Comparison of ENCODE assay signal across 9 cellular contexts in genomic region chr5:149679876-149680809, GRCh38. TPM values are rescaled to one million over a fixed set of nuclear protein-coding genes. Genes with fewer than 3 reads are reported as not detected.
A peak's percentile ranks its signal among the peaks of the same experiment; 100 is the strongest.
DNase-seq lines count a peak whose midpoint lies in the region; ATAC-seq and TF ChIP-seq lines count a peak whose summit lies in the region.
"Had no signal": no experiment of that assay in that cellular context is flagged by ENCODE, and none has a peak within 500 bp of the region (broad histone marks: within the 10 kb centered on the region; RNA-seq: fewer than 3 reads in every experiment).

No MANE protein-coding gene starts in this region.

- H3K27me3 Mint-ChIP-seq in natural killer cell treated with Interleukin-12 subunit alpha and Interleukin-12 subunit beta and Interleukin-15 and Interleukin-18, amount 100 ng/mL, for 72 hours: peaks cover 33 to 38% of the 10 kb centered on the region in 2 donors

- H3K4me1 ChIP-seq in lung (ENCODE audit: control insufficient read depth in 2 of 2, insufficient read depth in 2 of 2, low read length in 2 of 2) (peaks cover 2 to 3% of the 10 kb centered on the region in 2 donors), aorta (ENCODE audit: control insufficient read depth in 1 of 2, insufficient read depth in 2 of 2, low read length in 2 of 2) (no peaks in the 10 kb centered on the region)

- no peaks in the 10 kb centered on the region for H3K36me3 Mint-ChIP-seq in natural killer cell treated with Interleukin-12 subunit alpha and Interleukin-12 subunit beta and Interleukin-15 and Interleukin-18, amount 100 ng/mL, for 72 hours
- H3K36me3 Mint-ChIP-seq: activated CD4-positive, alpha-beta memory T cell treated with anti-CD3 and anti-CD28 coated beads for 36 hours had no signal

- H3K4me3 ChIP-seq in lung (no peak overlapping the region), aorta (ENCODE audit: low read length in 2 of 2) (no peak overlapping the region)

- no peak for TF ChIP-seq RAD21 in Ishikawa (IDR thresholded peaks at IDR 0.05; ENCODE audit: low read depth)

- WGBS in lung, 2 donors: 60 to 65% methylated on average over 7 of the region's 7 CpGs
- WGBS in aorta, 2 donors: 61 to 68% methylated on average over 7 of the region's 7 CpGs

- no peaks in the 10 kb centered on the region for H3K36me3 ChIP-seq in lung (ENCODE audit: control insufficient read depth in 2 of 2, insufficient read depth in 2 of 2, low read length in 2 of 2)
- H3K36me3 ChIP-seq in aorta (ENCODE audit: control insufficient read depth in 1 of 2, insufficient read depth in 2 of 2, low read length in 1 of 2): no peaks in the 10 kb centered on the region

- ATAC-seq in GM18868 (IDR thresholded peaks at IDR 0.05; ENCODE audit: unreplicated experiment) (peak; percentile 41), HG02678 (IDR thresholded peaks at IDR 0.05; ENCODE audit: unreplicated experiment) (peak; percentile 37), lung (ENCODE audit: insufficient read depth, low FRiP score) (no peak), aorta (ENCODE audit: low FRiP score) (no peak)
- no peak for ATAC-seq in natural killer cell treated with Interleukin-12 subunit alpha and Interleukin-12 subunit beta and Interleukin-15 and Interleukin-18, amount 100 ng/mL, for 72 hours

- H3K27me3 ChIP-seq in lung (ENCODE audit: control insufficient read depth, insufficient read depth) (no peaks in the 10 kb centered on the region), aorta (ENCODE audit: control insufficient read depth in 1 of 2, insufficient read depth in 2 of 2, low read length in 1 of 2) (no peaks in the 10 kb centered on the region)

- no peak for TF ChIP-seq CTCF in lung (IDR thresholded peaks at IDR 0.05; ENCODE audit: control extremely low read depth, extremely low read depth)

- no peaks in the 10 kb centered on the region for H3K9me3 Mint-ChIP-seq in natural killer cell treated with Interleukin-12 subunit alpha and Interleukin-12 subunit beta and Interleukin-15 and Interleukin-18, amount 100 ng/mL, for 72 hours
- H3K9me3 Mint-ChIP-seq: activated CD4-positive, alpha-beta memory T cell treated with anti-CD3 and anti-CD28 coated beads for 36 hours had no signal

- DNase-seq in lung (ENCODE audit: low spot score) (no peak), NCI-H524 (lab: John Stamatoyannopoulos, UW) (no peak), NCI-H2107 (lab: John Stamatoyannopoulos, UW) (no peak), aorta (no peak)
- no peak for DNase-seq in natural killer cell treated with Interleukin-12 subunit alpha and Interleukin-12 subunit beta and Interleukin-15 and Interleukin-18, amount 100 ng/mL, for 72 hours (ENCODE audit: low spot score)
- DNase-seq: activated CD4-positive, alpha-beta memory T cell treated with anti-CD3 and anti-CD28 coated beads for 36 hours had no signal

- no peak for TF ChIP-seq EP300 in Ishikawa (IDR thresholded peaks at IDR 0.05; ENCODE audit: borderline replicate concordance)

- no peak overlapping the region for H3K4me3 Mint-ChIP-seq in natural killer cell treated with Interleukin-12 subunit alpha and Interleukin-12 subunit beta and Interleukin-15 and Interleukin-18, amount 100 ng/mL, for 72 hours
- H3K4me3 Mint-ChIP-seq: activated CD4-positive, alpha-beta memory T cell treated with anti-CD3 and anti-CD28 coated beads for 36 hours had no signal

- H3K27ac Mint-ChIP-seq in natural killer cell treated with Interleukin-12 subunit alpha and Interleukin-12 subunit beta and Interleukin-15 and Interleukin-18, amount 100 ng/mL, for 72 hours: no peak overlapping the region
- H3K27ac Mint-ChIP-seq: activated CD4-positive, alpha-beta memory T cell treated with anti-CD3 and anti-CD28 coated beads for 36 hours had no signal

- no peaks in the 10 kb centered on the region for H3K9me3 ChIP-seq in lung (ENCODE audit: control insufficient read depth in 2 of 2, insufficient read depth in 1 of 2, low read length in 1 of 2)
- H3K9me3 ChIP-seq in aorta (ENCODE audit: control insufficient read depth, low read length): no peaks in the 10 kb centered on the region

- H3K4me1 Mint-ChIP-seq in natural killer cell treated with Interleukin-12 subunit alpha and Interleukin-12 subunit beta and Interleukin-15 and Interleukin-18, amount 100 ng/mL, for 72 hours (ENCODE audit: low read depth in 2 of 2): peaks cover 0 to 2% of the 10 kb centered on the region in 2 donors

- intact Hi-C loops in aorta (cut with DNase I): no loop called here

- H3K27ac ChIP-seq in lung (ENCODE audit: low read depth in 1 of 2, low read length in 1 of 2) (peak overlapping the region; percentile 5 to 82), aorta (ENCODE audit: low read depth in 1 of 2, low read length in 2 of 2) (no peak overlapping the region)

TF ChIP-seq in Ishikawa, 13 proteins besides CTCF, POLR2A, EP300 and RAD21:
- TF ChIP-seq REST (IDR thresholded peaks at IDR 0.05; ENCODE audit: low read depth) (no peak), USF1 (IDR thresholded peaks at IDR 0.05) (peak; percentile 51)

RNA-seq across cellular contexts. Expression of gene PPARGC1B, which starts 50.0 kb away (rescaled TPM):
- total RNA-seq in lung (10 to 100 TPM in 1 of 2 donors, 1 to 10 TPM in 1; 2.0 to 11.0 TPM), aorta (1 to 10 TPM; 2.3 to 2.5 TPM)
- polyA plus RNA-seq in lung (1 to 10 TPM; 1.4 to 2.9 TPM), aorta (under 1 TPM; 0.05 to 0.88 TPM)
- 10 to 100 TPM in 1 of 2 donors, 1 to 10 TPM in 1; 2.3 to 10.7 TPM for total RNA-seq in natural killer cell treated with Interleukin-12 subunit alpha and Interleukin-12 subunit beta and Interleukin-15 and Interleukin-18, amount 100 ng/mL, for 72 hours

Comparison
In these comparisons a context has a peak if more than half of its experiments do, and no peak if none do; other contexts are left out.
1. ATAC-seq: peak in GM18868 (single experiment) and HG02678 (single experiment); none in lung (single experiment), natural killer cell treated with Interleukin-12 subunit alpha and Interleukin-12 subunit beta and Interleukin-15 and Interleukin-18, amount 100 ng/mL, for 72 hours (0 of 2) and aorta (single experiment).
2. H3K27ac ChIP-seq: peak in lung (2 of 2); none in aorta (0 of 2).